Comparison of ENCODE assay signal across 22 cellular contexts in the genomic region with DNA sequence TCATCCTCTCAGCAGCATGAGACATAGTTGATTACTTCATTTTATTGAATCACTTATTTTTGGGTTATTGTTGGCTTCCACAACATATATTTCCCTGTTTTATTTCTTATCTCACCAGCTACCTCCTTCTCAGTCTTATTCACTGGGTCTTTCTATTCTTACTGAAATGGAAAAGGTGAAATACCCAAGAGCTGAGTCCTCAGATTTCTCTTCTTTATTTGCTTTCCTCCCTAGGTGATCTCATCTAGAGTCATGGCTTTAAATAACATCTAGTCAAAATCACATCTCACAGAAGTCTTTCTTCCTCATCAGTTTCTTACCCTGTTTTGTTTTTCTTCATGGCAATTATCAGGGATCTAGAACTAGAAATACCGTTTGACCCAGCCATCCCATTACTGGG.
DNase-seq lines count a peak whose midpoint lies in the region; ATAC-seq and TF ChIP-seq lines count a peak whose summit lies in the region.
"Had no signal": no experiment of that assay in that cellular context is flagged by ENCODE, and none has a peak within 500 bp of the region (broad histone marks: within the 10 kb centered on the region; RNA-seq: fewer than 3 reads in every experiment).

No MANE protein-coding gene starts in this region.

- no peak overlapping the region for H3K4me3 Mint-ChIP-seq in Calu3 (ENCODE audit: low read depth, unreplicated experiment)
- no peak overlapping the region for H3K4me3 Mint-ChIP-seq in natural killer cell treated with Interleukin-12 subunit alpha and Interleukin-12 subunit beta and Interleukin-15 and Interleukin-18, amount 100 ng/mL, for 72 hours
- H3K4me3 Mint-ChIP-seq: CD8-positive, alpha-beta T cell; stimulated activated naive CD8-positive, alpha-beta T cell treated with anti-CD3 and anti-CD28 coated beads, Interleukin-15, Interleukin-2, amounts not matched to agents 100 ng/mL and 50 ng/mL, for 24 hours; type B pancreatic cell had no signal

- BruUV-seq in Calu3 (replicated peaks; lab: Mats Ljungman, UMichigan): no TSS peak

- H3K9me3 Mint-ChIP-seq in Calu3 (ENCODE audit: low read depth, unreplicated experiment): no peaks in the 10 kb centered on the region
- no peaks in the 10 kb centered on the region for H3K9me3 Mint-ChIP-seq in natural killer cell treated with Interleukin-12 subunit alpha and Interleukin-12 subunit beta and Interleukin-15 and Interleukin-18, amount 100 ng/mL, for 72 hours
- H3K9me3 Mint-ChIP-seq: CD8-positive, alpha-beta T cell; stimulated activated naive CD8-positive, alpha-beta T cell treated with anti-CD3 and anti-CD28 coated beads, Interleukin-15, Interleukin-2, amounts not matched to agents 100 ng/mL and 50 ng/mL, for 24 hours had no signal

- peaks cover 5% of the 10 kb centered on the region for H3K36me3 Mint-ChIP-seq in Calu3 (ENCODE audit: insufficient read depth, unreplicated experiment)
- peaks cover 4% of the 10 kb centered on the region for H3K36me3 Mint-ChIP-seq in natural killer cell treated with Interleukin-12 subunit alpha and Interleukin-12 subunit beta and Interleukin-15 and Interleukin-18, amount 100 ng/mL, for 72 hours
- H3K36me3 Mint-ChIP-seq: CD8-positive, alpha-beta T cell; type B pancreatic cell had no signal

- peak overlapping the region; percentile 25 for H3K27ac Mint-ChIP-seq in Calu3 (ENCODE audit: unreplicated experiment)
- no peak overlapping the region for H3K27ac Mint-ChIP-seq in natural killer cell treated with Interleukin-12 subunit alpha and Interleukin-12 subunit beta and Interleukin-15 and Interleukin-18, amount 100 ng/mL, for 72 hours
- H3K27ac Mint-ChIP-seq: CD8-positive, alpha-beta T cell; stimulated activated naive CD8-positive, alpha-beta T cell treated with anti-CD3 and anti-CD28 coated beads, Interleukin-15, Interleukin-2, amounts not matched to agents 100 ng/mL and 50 ng/mL, for 24 hours; type B pancreatic cell had no signal

- DNase-seq in Calu3 (no peak), HT1080 (ENCODE audit: low read depth) (peak; percentile 91), astrocyte of the spinal cord (ENCODE audit: low read depth, low spot score) (peak; percentile 75), kidney glomerular epithelial cell (lab: John Stamatoyannopoulos, UW) (peak; percentile 94), NCI-H526 treated with DMSO at 0.1 percent for 48 hours (lab: John Stamatoyannopoulos, UW) (no peak)
- no peak for DNase-seq in natural killer cell treated with Interleukin-12 subunit alpha and Interleukin-12 subunit beta and Interleukin-15 and Interleukin-18, amount 100 ng/mL, for 72 hours (ENCODE audit: low spot score)
- DNase-seq: activated CD4-positive, alpha-beta T cell treated with anti-CD3 and anti-CD28 coated beads for 48 hours; activated CD8-positive, alpha-beta memory T cell treated with anti-CD3 and anti-CD28 coated beads, Interleukin-2, amount 50 U/mL, for 4 hours; body of pancreas; CD8-positive, alpha-beta T cell; DMS79 treated with DMSO at 0.1 percent for 48 hours; H7; left ventricle myocardium superior; NCI-H1105; NCI-H69; right lobe of liver had no signal

- in situ Hi-C loops in astrocyte of the spinal cord (cut with HindIII; ENCODE audit: low sequenced_read_pairs): no loop called here

- TF ChIP-seq CTCF in Calu3 (IDR thresholded peaks at IDR 0.05; ENCODE audit: unreplicated experiment) (no peak), astrocyte of the spinal cord (IDR thresholded peaks at IDR 0.05; ENCODE audit: low read depth, low read length) (no peak)

- peaks cover 34% of the 10 kb centered on the region for H3K4me1 Mint-ChIP-seq in Calu3 (ENCODE audit: low read depth, unreplicated experiment)
- H3K4me1 Mint-ChIP-seq in natural killer cell treated with Interleukin-12 subunit alpha and Interleukin-12 subunit beta and Interleukin-15 and Interleukin-18, amount 100 ng/mL, for 72 hours (ENCODE audit: low read depth in 2 of 2): peaks cover 0 to 5% of the 10 kb centered on the region in 2 donors

- CTCF ChIA-PET in Calu3 (lab: Charles Lee): no interaction called here

- H3K27me3 Mint-ChIP-seq in Calu3 (ENCODE audit: unreplicated experiment): no peaks in the 10 kb centered on the region
- H3K27me3 Mint-ChIP-seq in natural killer cell treated with Interleukin-12 subunit alpha and Interleukin-12 subunit beta and Interleukin-15 and Interleukin-18, amount 100 ng/mL, for 72 hours: peaks cover 21 to 49% of the 10 kb centered on the region in 2 donors

- ATAC-seq in GM19395 (IDR thresholded peaks at IDR 0.05; ENCODE audit: unreplicated experiment) (no peak), GM19328 (IDR thresholded peaks at IDR 0.05; ENCODE audit: unreplicated experiment) (no peak)
- no peak for ATAC-seq in natural killer cell treated with Interleukin-12 subunit alpha and Interleukin-12 subunit beta and Interleukin-15 and Interleukin-18, amount 100 ng/mL, for 72 hours
- ATAC-seq: body of pancreas; CD8-positive, alpha-beta T cell; gastroesophageal sphincter; left ventricle myocardium superior; right lobe of liver had no signal

- no peak overlapping the region for H3K4me3 ChIP-seq in astrocyte of the spinal cord (ENCODE audit: low read depth, low read length)
- H3K4me3 ChIP-seq: body of pancreas, coronary artery, gastroesophageal sphincter, right lobe of liver had no signal

- intact Hi-C loops in Calu3 (cut with micrococcal nuclease; ENCODE audit: unreplicated experiment): no loop called here

Comparison
In these comparisons a context has a peak if more than half of its experiments do, and no peak if none do; other contexts are left out.
1. DNase-seq: peak in HT1080 (single experiment), astrocyte of the spinal cord (single experiment) and kidney glomerular epithelial cell (single experiment); none in Calu3 (single experiment), NCI-H526 treated with DMSO at 0.1 percent for 48 hours (single experiment) and natural killer cell treated with Interleukin-12 subunit alpha and Interleukin-12 subunit beta and Interleukin-15 and Interleukin-18, amount 100 ng/mL, for 72 hours (single experiment).